Comparison of ENCODE assay signal across 13 cellular contexts in the genomic region with DNA sequence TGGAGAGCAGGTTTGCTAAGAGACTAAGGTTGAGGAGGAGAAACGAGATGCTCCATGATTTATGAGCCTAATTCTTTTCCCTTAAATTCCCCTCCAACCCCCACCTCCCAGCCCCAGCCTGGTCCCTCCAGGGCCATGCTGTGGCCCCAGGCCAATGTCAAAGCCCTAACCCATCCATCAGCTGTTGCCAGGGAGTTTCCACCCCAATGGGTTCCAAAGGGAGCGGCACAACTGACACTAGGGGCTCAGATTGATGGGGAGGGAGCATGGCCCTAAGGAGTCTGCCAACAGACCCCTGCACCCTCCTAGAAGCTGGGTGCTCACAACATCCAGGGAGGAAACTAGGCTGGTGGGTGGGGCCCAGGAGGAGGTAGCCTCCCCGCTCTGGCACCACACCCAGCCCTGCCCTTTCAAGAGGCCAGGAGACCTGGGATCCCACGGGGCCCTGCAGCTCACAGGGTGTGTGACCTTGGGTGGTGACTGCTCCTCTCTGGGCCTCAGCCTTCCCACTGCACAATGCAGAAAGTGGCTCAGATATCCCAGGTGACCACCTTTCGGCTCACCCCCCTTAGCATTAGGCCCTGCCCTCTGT. TPM values are rescaled to one million over a fixed set of nuclear protein-coding genes. Genes with fewer than 3 reads are reported as not detected.
DNase-seq lines count a peak whose midpoint lies in the region; ATAC-seq and TF ChIP-seq lines count a peak whose summit lies in the region.
"Had no signal": no experiment of that assay in that cellular context is flagged by ENCODE, and none has a peak within 500 bp of the region (broad histone marks: within the 10 kb centered on the region; RNA-seq: fewer than 3 reads in every experiment).

No MANE protein-coding gene starts in this region.

- no peak for TF ChIP-seq POLR2A in thyroid gland (IDR thresholded peaks at IDR 0.05)

- H3K4me3 ChIP-seq in thyroid gland (replicated peaks in 1 of 3), result no peak overlapping the region

- peaks cover 14% of the 10 kb centered on the region for H3K4me1 Mint-ChIP-seq in nephron

- intact Hi-C loops in thyroid gland (cut with DNase I), result no loop called here

- H3K27ac ChIP-seq in thyroid gland, result peak overlapping the region; percentile 1 to 84 (median 78)
- H3K27ac ChIP-seq: 22Rv1 had no signal

- TF ChIP-seq CTCF in nephron (IDR thresholded peaks at IDR 0.05; ENCODE audit: unreplicated experiment in 3 of 3), result no peak
- no peak for TF ChIP-seq CTCF in thyroid gland (IDR thresholded peaks at IDR 0.05)

- ATAC-seq in esophagus mucosa (peak; percentile 71), GM19395 (IDR thresholded peaks at IDR 0.05; ENCODE audit: unreplicated experiment) (no peak)

- 56 to 71% methylated on average over 4 to 5 of the region's 5 CpGs for WGBS in thyroid gland, 2 donors

- no peaks in the 10 kb centered on the region for H3K36me3 ChIP-seq in thyroid gland

- H3K36me3 Mint-ChIP-seq in nephron (ENCODE audit: low read depth), result peaks cover 2% of the 10 kb centered on the region

- H3K4me1 ChIP-seq in thyroid gland, result peaks cover 70 to 83% of the 10 kb centered on the region in 2 donors

- DNase-seq in DMS 273 (lab: John Stamatoyannopoulos, UW; ENCODE audit: unreplicated experiment), result peak; percentile 62
- no peak for DNase-seq in DMS 273 treated with DMSO at 0.1 percent for 48 hours (lab: John Stamatoyannopoulos, UW)
- DNase-seq in thyroid gland, result no peak
- DNase-seq in stimulated activated CD8-positive, alpha-beta memory T cell treated with anti-CD3 and anti-CD28 coated beads, Interleukin-4, amount 100 ng/mL, for 48 hours, result no peak
- DNase-seq in COR-L47 (lab: John Stamatoyannopoulos, UW), result no peak
- DNase-seq: activated B cell treated with CpG ODN at 0.5 μM for 24 hours; activated T-cell treated with anti-CD3 and anti-CD28 coated beads, Interleukin-2, amount 50 U/mL, for 48 hours; NCI-H1694; retina had no signal

- H3K9me3 Mint-ChIP-seq in nephron, result no peaks in the 10 kb centered on the region
- H3K9me3 Mint-ChIP-seq: activated B cell treated with CpG ODN at 0.5 μM for 24 hours had no signal

- no peaks in the 10 kb centered on the region for H3K27me3 ChIP-seq in thyroid gland

- no peaks in the 10 kb centered on the region for H3K27me3 Mint-ChIP-seq in nephron (ENCODE audit: low read depth)
- H3K27me3 Mint-ChIP-seq: activated B cell treated with CpG ODN at 0.5 μM for 24 hours had no signal

- H3K9me3 ChIP-seq in thyroid gland, result no peaks in the 10 kb centered on the region

- H3K4me3 Mint-ChIP-seq in nephron, result peak overlapping the region in 1 of 3 experiments; percentile 14
- H3K4me3 Mint-ChIP-seq: activated B cell treated with CpG ODN at 0.5 μM for 24 hours had no signal

- H3K27ac Mint-ChIP-seq in nephron, result peak overlapping the region; percentile 18 to 78 (median 20)
- H3K27ac Mint-ChIP-seq: activated B cell treated with CpG ODN at 0.5 μM for 24 hours had no signal

RNA-seq across cellular contexts. Expression of a gene that starts 12.9 kb away (rescaled TPM):
- total RNA-seq in esophagus mucosa (51.7 TPM), thyroid gland (10 to 100 TPM; 25.5 to 91.4 (median 47.8) TPM)

RNA-seq across cellular contexts. Expression of a gene that starts 44.0 kb away (rescaled TPM):
- total RNA-seq in esophagus mucosa (1.3 TPM), thyroid gland (1 to 10 TPM; 4.6 to 7.1 (median 6.4) TPM)
